ENCODE assay signal across 12 cellular contexts in the genomic region with DNA sequence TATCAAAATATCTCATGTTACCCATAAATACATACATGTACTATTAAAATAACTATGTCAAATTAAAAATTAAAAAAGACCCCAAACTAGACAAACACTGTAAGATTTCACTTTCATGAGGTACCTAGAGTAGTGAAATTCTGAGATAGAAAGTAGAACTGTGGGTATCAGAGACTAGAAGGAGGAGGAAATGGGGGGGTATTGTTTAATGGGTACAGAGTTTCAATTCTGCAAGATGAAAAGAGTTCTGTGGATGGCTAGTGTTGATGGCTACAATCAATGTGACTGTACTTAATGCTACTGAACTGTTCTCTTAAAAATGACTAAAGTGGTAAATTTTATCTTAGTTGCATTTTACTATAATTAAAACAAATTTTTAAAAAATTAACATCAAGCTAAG. TPM values are rescaled to one million over a fixed set of nuclear protein-coding genes. Genes with fewer than 3 reads are reported as not detected.
DNase-seq lines count a peak whose midpoint lies in the region; ATAC-seq, FAIRE-seq and TF ChIP-seq lines count a peak whose summit lies in the region.
"Had no signal": no experiment of that assay in that cellular context is flagged by ENCODE, and none has a peak within 500 bp of the region (broad histone marks: within the 10 kb centered on the region; RNA-seq: fewer than 3 reads in every experiment).

No MANE protein-coding gene starts in this region.

- no peak for TF ChIP-seq POLR2A in GM12878 (IDR thresholded peaks at IDR 0.05; ENCODE audit: low read depth, low read length)

- peaks cover 0 to 3% of the 10 kb centered on the region in 2 experiments; a peak in 2 of 4 replicates for H3K36me3 ChIP-seq in GM12878 (ENCODE audit: control insufficient read depth in 2 of 2, insufficient read depth in 2 of 2, low read length in 1 of 2)

- H3K9me3 ChIP-seq in GM12878 (replicated peaks; ENCODE audit: control insufficient read depth, insufficient read depth, low read length): peaks cover 4% of the 10 kb centered on the region; the same call in 2 of the 3 replicates

- H3K4me2 ChIP-seq in GM12878 (ENCODE audit: control insufficient read depth, insufficient read depth): peak overlapping the region; percentile 72

- SMC1A ChIA-PET in GM12878 (lab: Charles Lee; ENCODE audit: uncharacterized antibody, unreplicated experiment): interaction anchor here (0.6 to 2.2 kb wide), 6 partner anchors 12 to 110 kb away, joined by 3 to 6 read pairs (median 4); no protein-coding TSS in a partner anchor

- no peak overlapping the region for H3K4me3 ChIP-seq in GM12878

- FAIRE-seq in GM12878 (lab: Jason Lieb, UNC): peak; percentile 57

- CTCF ChIA-PET in GM12878 (lab: Yijun Ruan, JAX): interaction anchor here (1.0 to 3.4 kb wide), 2 partner anchors 36 to 38 kb away, joined by 3 to 18 read pairs; no protein-coding TSS in a partner anchor

- no peak overlapping the region for H3K9ac ChIP-seq in GM12878 (ENCODE audit: control insufficient read depth, insufficient read depth, low read length)

- TF ChIP-seq RAD21 in GM12878 (IDR thresholded peaks at IDR 0.05; ENCODE audit: insufficient read depth, low read depth, low read length): no peak

- POLR2A ChIA-PET in GM12878 (lab: Charles Lee): no interaction called here

- peaks cover 87% of the 10 kb centered on the region for H3K79me2 ChIP-seq in GM12878 (ENCODE audit: control insufficient read depth, insufficient read depth, low read length)

- RAD21 ChIA-PET in GM12878 (lab: Charles Lee; ENCODE audit: unreplicated experiment): interaction anchor here (1.9 kb wide), 1 partner anchor 38 kb away, joined by 10 read pairs; no protein-coding TSS in a partner anchor

- DNase-seq in GM12878 (ENCODE audit: low read depth, low spot score) (peak; percentile 38), dermis blood vessel endothelial cell (no peak), NCI-H526 (lab: John Stamatoyannopoulos, UW) (no peak), AML-193 (lab: John Stamatoyannopoulos, UW) (no peak)
- no peak for DNase-seq in activated effector memory CD4-positive, alpha-beta T cell treated with Interleukin-2 at 50 U/mL for 16 hours
- DNase-seq: activated CD4-positive, alpha-beta memory T cell treated with anti-CD3 and anti-CD28 coated beads for 36 hours; NCI-H1092; substantia nigra had no signal

- in situ Hi-C loops in GM12878 (cut with MboI): no loop called here

- no peaks in the 10 kb centered on the region for H3K27me3 ChIP-seq in GM12878 (replicated peaks in 1 of 2; ENCODE audit: control insufficient read depth in 2 of 2, insufficient read depth in 2 of 2, low read length in 1 of 2)

- H4K20me1 ChIP-seq in GM12878 (ENCODE audit: control insufficient read depth, insufficient read depth): no peaks in the 10 kb centered on the region

- H3K27ac ChIP-seq in GM12878 (ENCODE audit: control insufficient read depth, insufficient read depth): peak overlapping the region; percentile 66; the same call in 1 of the 2 replicates
- H3K27ac ChIP-seq: RWPE1 had no signal

- no peak for TF ChIP-seq CTCF in GM12878 (IDR thresholded peaks at IDR 0.05 in 2 of 3, conservative IDR thresholded peaks at IDR 0.05 in 1 of 3; ENCODE audit: control insufficient read depth in 2 of 3, extremely low read depth in 1 of 3, insufficient read depth in 1 of 3, low read depth in 3 of 3, low read length in 3 of 3)

- H3K4me1 ChIP-seq in GM12878 (ENCODE audit: control insufficient read depth, insufficient read depth, low read length): peaks cover 28% of the 10 kb centered on the region

- no peak overlapping the region for H2AFZ ChIP-seq in GM12878 (ENCODE audit: control insufficient read depth, low read depth, low read length)

- ATAC-seq in GM18861 (IDR thresholded peaks at IDR 0.05; ENCODE audit: unreplicated experiment) (peak; percentile 46), GM21526 (IDR thresholded peaks at IDR 0.05; ENCODE audit: low FRiP score, unreplicated experiment) (peak; percentile 68), HG03159 (IDR thresholded peaks at IDR 0.05; ENCODE audit: unreplicated experiment) (peak; percentile 80), GM12878 (peak; percentile 91)

- intact Hi-C loops in GM12878 (cut with micrococcal nuclease; ENCODE audit: unreplicated experiment): no loop called here

- no TSS peak for BruUV-seq in GM12878 (replicated peaks; lab: Mats Ljungman, UMichigan)

- no peak for TF ChIP-seq EP300 in GM12878 (IDR thresholded peaks at IDR 0.05; ENCODE audit: borderline replicate concordance in 1 of 2, control insufficient read depth in 1 of 2, low read depth in 2 of 2, low read length in 2 of 2)

TF ChIP-seq in GM12878, 131 proteins besides CTCF, POLR2A, EP300 and RAD21 (continues in another document):
- TF ChIP-seq RFX5 (IDR thresholded peaks at IDR 0.05; ENCODE audit: low read depth, low read length) (no peak), NR2F1 (conservative IDR thresholded peaks at IDR 0.05) (no peak), ASH2L (IDR thresholded peaks at IDR 0.05; ENCODE audit: borderline replicate concordance, low read depth) (no peak), SMAD5 (IDR thresholded peaks at IDR 0.05; ENCODE audit: low read depth) (no peak), KLF5 (IDR thresholded peaks at IDR 0.05; ENCODE audit: partially characterized antibody) (no peak), DPF2 (IDR thresholded peaks at IDR 0.05) (no peak)
- TF ChIP-seq, protein P1, sequence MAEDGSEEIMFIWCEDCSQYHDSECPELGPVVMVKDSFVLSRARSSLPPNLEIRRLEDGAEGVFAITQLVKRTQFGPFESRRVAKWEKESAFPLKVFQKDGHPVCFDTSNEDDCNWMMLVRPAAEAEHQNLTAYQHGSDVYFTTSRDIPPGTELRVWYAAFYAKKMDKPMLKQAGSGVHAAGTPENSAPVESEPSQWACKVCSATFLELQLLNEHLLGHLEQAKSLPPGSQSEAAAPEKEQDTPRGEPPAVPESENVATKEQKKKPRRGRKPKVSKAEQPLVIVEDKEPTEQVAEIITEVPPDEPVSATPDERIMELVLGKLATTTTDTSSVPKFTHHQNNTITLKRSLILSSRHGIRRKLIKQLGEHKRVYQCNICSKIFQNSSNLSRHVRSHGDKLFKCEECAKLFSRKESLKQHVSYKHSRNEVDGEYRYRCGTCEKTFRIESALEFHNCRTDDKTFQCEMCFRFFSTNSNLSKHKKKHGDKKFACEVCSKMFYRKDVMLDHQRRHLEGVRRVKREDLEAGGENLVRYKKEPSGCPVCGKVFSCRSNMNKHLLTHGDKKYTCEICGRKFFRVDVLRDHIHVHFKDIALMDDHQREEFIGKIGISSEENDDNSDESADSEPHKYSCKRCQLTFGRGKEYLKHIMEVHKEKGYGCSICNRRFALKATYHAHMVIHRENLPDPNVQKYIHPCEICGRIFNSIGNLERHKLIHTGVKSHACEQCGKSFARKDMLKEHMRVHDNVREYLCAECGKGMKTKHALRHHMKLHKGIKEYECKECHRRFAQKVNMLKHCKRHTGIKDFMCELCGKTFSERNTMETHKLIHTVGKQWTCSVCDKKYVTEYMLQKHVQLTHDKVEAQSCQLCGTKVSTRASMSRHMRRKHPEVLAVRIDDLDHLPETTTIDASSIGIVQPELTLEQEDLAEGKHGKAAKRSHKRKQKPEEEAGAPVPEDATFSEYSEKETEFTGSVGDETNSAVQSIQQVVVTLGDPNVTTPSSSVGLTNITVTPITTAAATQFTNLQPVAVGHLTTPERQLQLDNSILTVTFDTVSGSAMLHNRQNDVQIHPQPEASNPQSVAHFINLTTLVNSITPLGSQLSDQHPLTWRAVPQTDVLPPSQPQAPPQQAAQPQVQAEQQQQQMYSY (CRISPR knock-in tag; IDR thresholded peaks at IDR 0.05): no peak
- TF ChIP-seq, protein P2, sequence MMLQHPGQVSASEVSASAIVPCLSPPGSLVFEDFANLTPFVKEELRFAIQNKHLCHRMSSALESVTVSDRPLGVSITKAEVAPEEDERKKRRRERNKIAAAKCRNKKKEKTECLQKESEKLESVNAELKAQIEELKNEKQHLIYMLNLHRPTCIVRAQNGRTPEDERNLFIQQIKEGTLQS (IDR thresholded peaks at IDR 0.05; ENCODE audit: borderline replicate concordance, extremely low read depth, low read depth, low read length): no peak
- TF ChIP-seq, protein P3, sequence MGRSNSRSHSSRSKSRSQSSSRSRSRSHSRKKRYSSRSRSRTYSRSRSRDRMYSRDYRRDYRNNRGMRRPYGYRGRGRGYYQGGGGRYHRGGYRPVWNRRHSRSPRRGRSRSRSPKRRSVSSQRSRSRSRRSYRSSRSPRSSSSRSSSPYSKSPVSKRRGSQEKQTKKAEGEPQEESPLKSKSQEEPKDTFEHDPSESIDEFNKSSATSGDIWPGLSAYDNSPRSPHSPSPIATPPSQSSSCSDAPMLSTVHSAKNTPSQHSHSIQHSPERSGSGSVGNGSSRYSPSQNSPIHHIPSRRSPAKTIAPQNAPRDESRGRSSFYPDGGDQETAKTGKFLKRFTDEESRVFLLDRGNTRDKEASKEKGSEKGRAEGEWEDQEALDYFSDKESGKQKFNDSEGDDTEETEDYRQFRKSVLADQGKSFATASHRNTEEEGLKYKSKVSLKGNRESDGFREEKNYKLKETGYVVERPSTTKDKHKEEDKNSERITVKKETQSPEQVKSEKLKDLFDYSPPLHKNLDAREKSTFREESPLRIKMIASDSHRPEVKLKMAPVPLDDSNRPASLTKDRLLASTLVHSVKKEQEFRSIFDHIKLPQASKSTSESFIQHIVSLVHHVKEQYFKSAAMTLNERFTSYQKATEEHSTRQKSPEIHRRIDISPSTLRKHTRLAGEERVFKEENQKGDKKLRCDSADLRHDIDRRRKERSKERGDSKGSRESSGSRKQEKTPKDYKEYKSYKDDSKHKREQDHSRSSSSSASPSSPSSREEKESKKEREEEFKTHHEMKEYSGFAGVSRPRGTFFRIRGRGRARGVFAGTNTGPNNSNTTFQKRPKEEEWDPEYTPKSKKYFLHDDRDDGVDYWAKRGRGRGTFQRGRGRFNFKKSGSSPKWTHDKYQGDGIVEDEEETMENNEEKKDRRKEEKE (IDR thresholded peaks at IDR 0.05): no peak

RNA-seq across cellular contexts. Expression of a gene that starts 36.6 kb away (rescaled TPM):
- 33.7 and 34.2 TPM in 2 replicates for total RNA-seq in GM12878 (2013; cell fraction: nucleolus; rRNA removed)
- total RNA-seq in GM12878 (2014; rRNA removed) (11.3 and 12.0 TPM in 2 replicates), GM12878 (2014; rRNA removed; fragmentation: Illumina TruSeq; extraction: Trizol) (10.6 and 11.2 TPM in 2 replicates), GM12878 (2021) (26.5 and 31.4 TPM in 2 replicates), dermis blood vessel endothelial cell (4.4 and 8.5 TPM in 2 replicates)
- polyA plus RNA-seq in GM12878 (2011; ENCODE audit: low read depth): 6.1 TPM
- polyA plus RNA-seq in GM12878 (2011; rRNA removed) (11.0 and 13.0 TPM in 2 replicates), GM12878 (2014; fragmentation: Illumina TruSeq; extraction: Trizol) (24.6 and 27.0 TPM in 2 replicates), GM12878 (2014; fragmentation: Nextera tagmentation; extraction: Ambion mirVana) (1 to 10 TPM; 3.2 to 4.0 TPM), GM12878 (2014; rRNA removed) (10.1 and 11.8 TPM in 2 replicates), GM12878 (2016; fragmentation: Nextera tagmentation; extraction: Ambion mirVana) (1 to 10 TPM; 7.6 to 8.5 TPM)
- 10.1 and 13.2 TPM in 2 replicates for polyA plus RNA-seq in GM12878 (2011; cell fraction: cytosol; rRNA removed)
- 15.2 and 15.7 TPM in 2 replicates for polyA plus RNA-seq in GM12878 (2011; cell fraction: nucleus; rRNA removed)
- polyA plus RNA-seq in GM12878 (2012): 6.4 and 8.5 TPM in 2 replicates
- 37.4 and 45.0 TPM in 2 replicates for polyA minus RNA-seq in GM12878 (2011; rRNA and poly(A)+ RNA removed)
- polyA minus RNA-seq in GM12878 (2011; cell fraction: cytosol; rRNA and poly(A)+ RNA removed): 13.4 and 17.7 TPM in 2 replicates
- polyA minus RNA-seq in GM12878 (2011; cell fraction: nucleus; rRNA and poly(A)+ RNA removed): 8.0 and 11.8 TPM in 2 replicates
